ENCODE assay signal across 16 cellular contexts in genomic region chr1:240351690-240352089, GRCh38.
A peak's percentile ranks its signal among the peaks of the same experiment; 100 is the strongest.
DNase-seq lines count a peak whose midpoint lies in the region; ATAC-seq, FAIRE-seq and TF ChIP-seq lines count a peak whose summit lies in the region.
"Had no signal": no experiment of that assay in that cellular context is flagged by ENCODE, and none has a peak within 500 bp of the region (broad histone marks: within the 10 kb centered on the region; RNA-seq: fewer than 3 reads in every experiment).

No MANE protein-coding gene starts in this region.

- intact Hi-C loops in K562 (cut with micrococcal nuclease) (no loop called here), lower lobe of right lung (cut with DNase I) (no loop called here)

- in situ Hi-C loops in K562 (cut with MboI) = no loop called here

- peaks cover 4% of the 10 kb centered on the region; the same call in 1 of the 2 replicates for H3K9me3 Mint-ChIP-seq in HFFc6

- peak overlapping the region; percentile 82 for H3K4me3 Mint-ChIP-seq in HFFc6

- peaks cover under 1% of the 10 kb centered on the region; the same call in 1 of the 2 replicates for H3K36me3 ChIP-seq in ACC112 (ENCODE audit: insufficient read depth, low read length)
- no peaks in the 10 kb centered on the region for H3K36me3 ChIP-seq in K562 (ENCODE audit: control insufficient read depth, insufficient read depth, low read length)
- H3K36me3 ChIP-seq in osteoblast (ENCODE audit: insufficient read depth, low read length) = peaks cover 6% of the 10 kb centered on the region
- no peaks in the 10 kb centered on the region for H3K36me3 ChIP-seq in lower lobe of right lung
- H3K36me3 ChIP-seq: Peyer's patch had no signal

- H3K9ac ChIP-seq in K562 (ENCODE audit: insufficient read depth in 1 of 2, low read depth in 2 of 2, low read length in 2 of 2) = no peak overlapping the region
- H3K9ac ChIP-seq: KMS-11 had no signal

- peaks cover 48% of the 10 kb centered on the region for H3K4me1 ChIP-seq in ACC112 (ENCODE audit: control insufficient read depth, insufficient read depth, low read length, unreplicated experiment)
- no peaks in the 10 kb centered on the region for H3K4me1 ChIP-seq in K562 (replicated peaks in 1 of 2; ENCODE audit: control insufficient read depth in 2 of 2, insufficient read depth in 2 of 2, low read length in 2 of 2)
- peaks cover 42% of the 10 kb centered on the region for H3K4me1 ChIP-seq in osteoblast (ENCODE audit: insufficient read depth, low read length)
- H3K4me1 ChIP-seq in lower lobe of right lung = no peaks in the 10 kb centered on the region
- H3K4me1 ChIP-seq: Peyer's patch had no signal

- H3K9me3 ChIP-seq in K562 (replicated peaks; ENCODE audit: control insufficient read depth, insufficient read depth, low read depth, low read length) (no peaks in the 10 kb centered on the region; the same call in 1 of the 2 replicates), osteoblast (ENCODE audit: low read depth, low read length) (no peaks in the 10 kb centered on the region), lower lobe of right lung (no peaks in the 10 kb centered on the region)
- H3K9me3 ChIP-seq: Peyer's patch had no signal

- ATAC-seq in K562 (no peak), lower lobe of right lung (no peak)
- ATAC-seq: Right ventricle myocardium inferior had no signal

- no peak for TF ChIP-seq EP300 in K562 (IDR thresholded peaks at IDR 0.05; ENCODE audit: low read length)

- H3K4me2 ChIP-seq in K562 (ENCODE audit: insufficient read depth, low read length) = no peak overlapping the region
- no peak overlapping the region for H3K4me2 ChIP-seq in osteoblast (ENCODE audit: insufficient read depth, low read length)
- H3K4me2 ChIP-seq: KMS-11 had no signal

- no peak overlapping the region for H2AFZ ChIP-seq in ACC112 (ENCODE audit: low read length, unreplicated experiment)
- H2AFZ ChIP-seq in K562 (ENCODE audit: low read depth, low read length) = no peak overlapping the region
- H2AFZ ChIP-seq in osteoblast (ENCODE audit: low read length) = no peak overlapping the region

- TF ChIP-seq CTCF in HFFc6 (IDR thresholded peaks at IDR 0.05) (no peak), K562 (IDR thresholded peaks at IDR 0.05 in 2 of 3, conservative IDR thresholded peaks at IDR 0.05 in 1 of 3; ENCODE audit: insufficient read depth in 2 of 3, low read depth in 1 of 3, low read length in 3 of 3) (no peak), osteoblast (IDR thresholded peaks at IDR 0.05; ENCODE audit: extremely low read depth, low read depth, low read length) (no peak), lower lobe of right lung (IDR thresholded peaks at IDR 0.05) (no peak)

- H3K27me3 Mint-ChIP-seq in HFFc6 (ENCODE audit: insufficient read depth) = peaks cover 22% of the 10 kb centered on the region

- FAIRE-seq in K562 (lab: Jason Lieb, UNC) = no peak
- FAIRE-seq: A204.1 had no signal

- peaks cover 89% of the 10 kb centered on the region for H3K36me3 Mint-ChIP-seq in HFFc6 (ENCODE audit: low read depth)

- TF ChIP-seq RAD21 in K562 (CRISPR knock-in tag; conservative IDR thresholded peaks at IDR 0.05 in 1 of 2, IDR thresholded peaks at IDR 0.05 in 1 of 2) = no peak

- DNase-seq in HFFc6 = peak; percentile 22
- DNase-seq in K562 (ENCODE audit: extremely low read depth in 1 of 4, low spot score in 3 of 4) = no peak
- no peak for DNase-seq in osteoblast (ENCODE audit: insufficient read length, low spot score, missing footprints)
- no peak for DNase-seq in activated naive CD4-positive, alpha-beta T cell (lab: John Stamatoyannopoulos, UW)
- no peak for DNase-seq in lower lobe of right lung
- DNase-seq in NCI-H2029 treated with DMSO at 0.1 percent for 48 hours (lab: John Stamatoyannopoulos, UW) = no peak
- DNase-seq: C1 segment of cervical spinal cord, NCI-H1092 treated with DMSO at 0.1 percent for 48 hours, NCI-H1694, NCI-H524 treated with DMSO at 0.1 percent for 48 hours, Peyer's patch had no signal

- 0% methylated on average over 1 of the region's 1 CpG for WGBS in K562 (ENCODE audit: insufficient coverage, low coverage, missing lambda C conversion rate)

- no TSS peak for BruUV-seq in K562 (replicated peaks; lab: Mats Ljungman, UMichigan)

- peaks cover 87% of the 10 kb centered on the region for H3K4me1 Mint-ChIP-seq in HFFc6 (ENCODE audit: low read depth)

- TF ChIP-seq POLR2A in K562 (conservative IDR thresholded peaks at IDR 0.05) = no peak

- H3K4me3 ChIP-seq in ACC112 (ENCODE audit: low read depth, low read length) (no peak overlapping the region), K562 (no peak overlapping the region), osteoblast (ENCODE audit: insufficient read depth, low read length) (no peak overlapping the region), lower lobe of right lung (no peak overlapping the region)
- H3K4me3 ChIP-seq: Peyer's patch, SK-N-MC had no signal

- H3K27ac Mint-ChIP-seq in HFFc6 = peak overlapping the region; percentile 78

- H3K79me2 ChIP-seq in ACC112 (ENCODE audit: control insufficient read depth, insufficient read depth, low read length, unreplicated experiment) = no peaks in the 10 kb centered on the region
- no peaks in the 10 kb centered on the region for H3K79me2 ChIP-seq in K562 (ENCODE audit: control insufficient read depth, insufficient read depth, low read length)
- no peaks in the 10 kb centered on the region for H3K79me2 ChIP-seq in osteoblast (ENCODE audit: insufficient read depth, low read length)

- CTCF ChIA-PET in K562 (lab: Yijun Ruan, JAX; ENCODE audit: low intra/inter-chr PET ratio) = no interaction called here

- H4K20me1 ChIP-seq in K562 (replicated peaks; ENCODE audit: control insufficient read depth, insufficient read depth, low read length) = no peaks in the 10 kb centered on the region
- H4K20me1 ChIP-seq in osteoblast (ENCODE audit: insufficient read depth, low read length) = no peaks in the 10 kb centered on the region

- no peaks in the 10 kb centered on the region for H3K27me3 ChIP-seq in ACC112 (ENCODE audit: insufficient read depth, low read length)
- H3K27me3 ChIP-seq in K562 (ENCODE audit: control insufficient read depth in 2 of 2, insufficient read depth in 2 of 2, low read length in 2 of 2) = no peaks in the 10 kb centered on the region
- H3K27me3 ChIP-seq in osteoblast (ENCODE audit: insufficient read depth, low read length) = no peaks in the 10 kb centered on the region
- H3K27me3 ChIP-seq in lower lobe of right lung (ENCODE audit: low read depth) = no peaks in the 10 kb centered on the region
- H3K27me3 ChIP-seq: Peyer's patch had no signal

- POLR2A ChIA-PET in K562 (lab: Yijun Ruan, JAX) = no interaction called here

- H3K9me1 ChIP-seq in K562 (ENCODE audit: control insufficient read depth, insufficient read depth, low read length) = no peaks in the 10 kb centered on the region

- peak overlapping the region; percentile 54; the same call in 1 of the 2 replicates for H3K27ac ChIP-seq in ACC112 (ENCODE audit: low read depth, low read length)
- no peak overlapping the region for H3K27ac ChIP-seq in K562 (ENCODE audit: extremely low read depth, low read depth, low read length)
- H3K27ac ChIP-seq in osteoblast (ENCODE audit: low read depth, low read length) = peak overlapping the region; percentile 86
- H3K27ac ChIP-seq in lower lobe of right lung = no peak overlapping the region
- H3K27ac ChIP-seq: KMS-11, Peyer's patch, SK-N-MC had no signal

TF ChIP-seq in K562, 482 proteins besides CTCF, POLR2A, EP300 and RAD21:
- TF ChIP-seq E2F5 (CRISPR knock-in tag; IDR thresholded peaks at IDR 0.05) (no peak), JUNB (CRISPR knock-in tag; conservative IDR thresholded peaks at IDR 0.05) (peak; percentile 67), SP1 (CRISPR knock-in tag; IDR thresholded peaks at IDR 0.05) (no peak), ZBTB34 (CRISPR knock-in tag; IDR thresholded peaks at IDR 0.05) (no peak), CREM (IDR thresholded peaks at IDR 0.05; ENCODE audit: low read depth) (no peak), ATF1 (CRISPR knock-in tag; IDR thresholded peaks at IDR 0.05) (no peak), ATF1 (tag; IDR thresholded peaks at IDR 0.05) (0 out of 2 replicates have a peak, but pooled peaks have one; percentile 11), CREB1 (IDR thresholded peaks at IDR 0.05) (peak; percentile 51; the same call in 1 of the 2 replicates), CREB1 (CRISPR knock-in tag; IDR thresholded peaks at IDR 0.05) (no peak), POLR2G (IDR thresholded peaks at IDR 0.05; ENCODE audit: low read depth, low read length) (no peak)
TF ChIP-seq in K562: peak in this region for 3.

Comparison
In these comparisons a context has a peak if more than half of its experiments do, and no peak if none do; other contexts are left out.
1. H3K27ac ChIP-seq: peak in ACC112 (single experiment) and osteoblast (single experiment); none in K562 (single experiment) and lower lobe of right lung (single experiment).